8 cellular contexts compared by ENCODE assay signal in genomic region chr15:60590935-60591490, GRCh38.
DNase-seq lines count a peak whose midpoint lies in the region; ATAC-seq and FAIRE-seq lines count a peak whose summit lies in the region.

No MANE protein-coding gene starts in this region.

- no peaks in the 10 kb centered on the region for H3K9me3 Mint-ChIP-seq in stimulated activated memory B cell treated with anti-CD40 and anti-IgM and Interleukin-4, amounts not matched to agents 10 μg/mL and 1 μg/mL and 100 μg/mL, for 72 hours

- FAIRE-seq in HTR-8/SVneo (lab: Jason Lieb, UNC) = no peak

- H3K27me3 Mint-ChIP-seq in stimulated activated memory B cell treated with anti-CD40 and anti-IgM and Interleukin-4, amounts not matched to agents 10 μg/mL and 1 μg/mL and 100 μg/mL, for 72 hours = peaks cover 10% of the 10 kb centered on the region

- DNase-seq in D341Med (ENCODE audit: low spot score) (peak; percentile 86), HuH-7.5 (ENCODE audit: low spot score) (peak; percentile 35), ecto neural progenitor cell (ENCODE audit: low spot score) (peak; percentile 83), lung microvascular endothelial cell (ENCODE audit: low read depth in 2 of 2) (peak; percentile 54 to 60), HTR-8/SVneo (ENCODE audit: insufficient read length, low spot score) (no peak)
- peak; percentile 46 for DNase-seq in activated CD4-positive, alpha-beta T cell treated with anti-CD3 and anti-CD28 coated beads for 4 hours

- H3K4me3 Mint-ChIP-seq in stimulated activated memory B cell treated with anti-CD40 and anti-IgM and Interleukin-4, amounts not matched to agents 10 μg/mL and 1 μg/mL and 100 μg/mL, for 72 hours = peak overlapping the region; percentile 80

- peak overlapping the region; percentile 64 for H3K27ac Mint-ChIP-seq in stimulated activated memory B cell treated with anti-CD40 and anti-IgM and Interleukin-4, amounts not matched to agents 10 μg/mL and 1 μg/mL and 100 μg/mL, for 72 hours

- no peaks in the 10 kb centered on the region for H3K36me3 Mint-ChIP-seq in stimulated activated memory B cell treated with anti-CD40 and anti-IgM and Interleukin-4, amounts not matched to agents 10 μg/mL and 1 μg/mL and 100 μg/mL, for 72 hours

- H3K4me1 Mint-ChIP-seq in stimulated activated memory B cell treated with anti-CD40 and anti-IgM and Interleukin-4, amounts not matched to agents 10 μg/mL and 1 μg/mL and 100 μg/mL, for 72 hours = peaks cover 19% of the 10 kb centered on the region

- no peak for ATAC-seq in stimulated activated memory B cell treated with anti-CD40 and anti-IgM and Interleukin-4, amounts not matched to agents 10 μg/mL and 1 μg/mL and 100 μg/mL, for 72 hours
- no peak for ATAC-seq in HG02798 (IDR thresholded peaks at IDR 0.05; ENCODE audit: poor library complexity, unreplicated experiment)
